ENCODE assay signal across 20 cellular contexts in the genomic region with DNA sequence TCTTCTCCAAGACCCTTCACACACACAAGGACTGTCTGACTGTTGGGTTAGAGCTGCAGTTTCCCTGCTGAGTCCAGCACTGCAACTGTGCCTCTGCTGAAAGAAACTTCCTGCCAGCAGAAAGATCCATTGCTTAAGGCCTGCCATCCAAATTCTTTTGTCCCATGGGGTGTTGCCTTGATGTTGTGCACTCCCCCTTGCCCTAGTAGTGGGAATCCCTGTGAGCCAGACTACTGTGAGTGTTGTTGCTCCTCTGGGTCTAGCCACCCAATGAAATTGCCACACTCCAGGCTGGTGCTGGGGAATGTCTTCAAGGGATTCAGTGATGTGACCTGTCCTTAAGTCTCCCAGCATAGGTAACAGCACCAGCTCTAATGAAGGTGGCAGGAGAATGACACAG.
A peak's percentile ranks its signal among the peaks of the same experiment; 100 is the strongest.
DNase-seq lines count a peak whose midpoint lies in the region; ATAC-seq, FAIRE-seq and TF ChIP-seq lines count a peak whose summit lies in the region.
"Had no signal": no experiment of that assay in that cellular context is flagged by ENCODE, and none has a peak within 500 bp of the region (broad histone marks: within the 10 kb centered on the region; RNA-seq: fewer than 3 reads in every experiment).

No MANE protein-coding gene starts in this region.

- no peak overlapping the region for H3K4me2 ChIP-seq in H1 (ENCODE audit: insufficient read depth in 1 of 2, low read depth in 2 of 2, low read length in 2 of 2)
- H3K4me2 ChIP-seq in trophoblast cell (ENCODE audit: low read length) = no peak overlapping the region
- H3K4me2 ChIP-seq: A549; BLaER1 treated with 17β-estradiol and CSF1 and Interleukin-3, amounts not matched to agents 10 nM and 100 nM had no signal

- no peak overlapping the region for H2BK12ac ChIP-seq in H1 (ENCODE audit: low read depth, low read length)
- no peak overlapping the region for H2BK12ac ChIP-seq in trophoblast cell (ENCODE audit: low read length)

- H2BK5ac ChIP-seq in H1 (ENCODE audit: low read depth, low read length) (peak overlapping the region; percentile 24; the same call in 1 of the 2 replicates), trophoblast cell (ENCODE audit: low read depth, low read length, poor library complexity) (no peak overlapping the region)

- H4K5ac ChIP-seq in H1 (ENCODE audit: insufficient read length, low read depth, low read length) = no peak overlapping the region

- H3K23me2 ChIP-seq in H1 (ENCODE audit: low read depth, low read length) = no peaks in the 10 kb centered on the region

- no peak overlapping the region for H2BK15ac ChIP-seq in H1 (ENCODE audit: low read length)

- H3K56ac ChIP-seq in H1 (replicated peaks; ENCODE audit: insufficient read length, low read depth, low read length) = no peak overlapping the region

- H3K9me3 ChIP-seq in H1 (ENCODE audit: insufficient read depth in 2 of 2, low read depth in 1 of 2, low read length in 1 of 2) (no peaks in the 10 kb centered on the region), trophoblast cell (ENCODE audit: insufficient read depth, low read depth, low read length) (no peaks in the 10 kb centered on the region)
- H3K9me3 ChIP-seq: BLaER1 treated with 17β-estradiol and CSF1 and Interleukin-3, amounts not matched to agents 10 nM and 100 nM had no signal

- H2BK120ac ChIP-seq in H1 (replicated peaks; ENCODE audit: low read depth, low read length) = no peak overlapping the region
- no peak overlapping the region for H2BK120ac ChIP-seq in trophoblast cell (ENCODE audit: insufficient read depth, low read length, poor library complexity)

- no peak overlapping the region for H4K12ac ChIP-seq in trophoblast cell (ENCODE audit: low read depth, low read length)

- no peak for TF ChIP-seq POLR2A in H1 (IDR thresholded peaks at IDR 0.05; ENCODE audit: control extremely low read depth in 1 of 2, low read depth in 2 of 2, low read length in 2 of 2)

- no peak overlapping the region for H3K18ac ChIP-seq in H1 (ENCODE audit: extremely low read depth, low read length)
- no peak overlapping the region for H3K18ac ChIP-seq in trophoblast cell (ENCODE audit: low read length)

- POLR2A ChIA-PET in H1 (lab: Charles Lee; ENCODE audit: partially characterized antibody) = interaction anchor here (0.6 kb wide), 1 partner anchor 19 kb away, joined by 3 read pairs; no protein-coding TSS in a partner anchor

- no peak overlapping the region for H2BK20ac ChIP-seq in H1 (ENCODE audit: low read length)

- H3K9ac ChIP-seq in H1 (replicated peaks in 1 of 4; ENCODE audit: extremely low read depth in 1 of 4, low read depth in 3 of 4, low read length in 3 of 4) (no peak overlapping the region), trophoblast cell (ENCODE audit: low read length) (no peak overlapping the region)
- H3K9ac ChIP-seq: BLaER1 treated with 17β-estradiol and CSF1 and Interleukin-3, amounts not matched to agents 10 nM and 100 nM had no signal

- H2AK5ac ChIP-seq in H1 (ENCODE audit: low read depth, low read length) (no peak overlapping the region), trophoblast cell (ENCODE audit: low read length) (no peak overlapping the region)

- H3K27ac Mint-ChIP-seq in stimulated activated effector memory CD8-positive, alpha-beta T cell treated with anti-CD3 and anti-CD28 coated beads, Interleukin-12 subunit alpha, Interleukin-12 subunit beta, amount 100 ng/mL, for 72 hours = no peak overlapping the region
- H3K27ac Mint-ChIP-seq in T-helper 2 cell treated with Interferon-gamma antibody and Interleukin-4, amounts not matched to agents 5 μg/mL and 100 μg/mL, for 36 hours = no peak overlapping the region
- H3K27ac Mint-ChIP-seq: B cell; CD4-positive, alpha-beta T cell; CD8-positive, alpha-beta T cell had no signal

- no peaks in the 10 kb centered on the region for H3K9me3 Mint-ChIP-seq in stimulated activated effector memory CD8-positive, alpha-beta T cell treated with anti-CD3 and anti-CD28 coated beads, Interleukin-12 subunit alpha, Interleukin-12 subunit beta, amount 100 ng/mL, for 72 hours
- peaks cover 8% of the 10 kb centered on the region for H3K9me3 Mint-ChIP-seq in T-helper 2 cell treated with Interferon-gamma antibody and Interleukin-4, amounts not matched to agents 5 μg/mL and 100 μg/mL, for 36 hours
- H3K9me3 Mint-ChIP-seq: CD4-positive, alpha-beta T cell; CD8-positive, alpha-beta T cell had no signal

- H4K20me1 ChIP-seq in H1 (replicated peaks in 1 of 2; ENCODE audit: control insufficient read depth in 1 of 2, insufficient read depth in 2 of 2, low read length in 2 of 2) = no peaks in the 10 kb centered on the region
- H4K20me1 ChIP-seq: BLaER1 treated with 17β-estradiol and CSF1 and Interleukin-3, amounts not matched to agents 10 nM and 100 nM had no signal

- TF ChIP-seq RAD21 in H1 (IDR thresholded peaks at IDR 0.05 in 1 of 2, conservative IDR thresholded peaks at IDR 0.05 in 1 of 2; ENCODE audit: low read depth in 2 of 2, low read length in 2 of 2) = no peak

- no peaks in the 10 kb centered on the region for H3K79me2 ChIP-seq in H1 (ENCODE audit: control insufficient read depth in 1 of 2, insufficient read depth in 2 of 2, low read length in 2 of 2)
- no peaks in the 10 kb centered on the region for H3K79me2 ChIP-seq in trophoblast cell (ENCODE audit: control insufficient read depth, insufficient read depth, low read length, poor library complexity)

- H3K79me1 ChIP-seq in H1 (ENCODE audit: low read depth, low read length) (no peaks in the 10 kb centered on the region), trophoblast cell (ENCODE audit: low read length) (peaks cover 6% of the 10 kb centered on the region)

- H3K4me1 Mint-ChIP-seq in stimulated activated effector memory CD8-positive, alpha-beta T cell treated with anti-CD3 and anti-CD28 coated beads, Interleukin-12 subunit alpha, Interleukin-12 subunit beta, amount 100 ng/mL, for 72 hours = no peaks in the 10 kb centered on the region
- no peaks in the 10 kb centered on the region for H3K4me1 Mint-ChIP-seq in T-helper 2 cell treated with Interferon-gamma antibody and Interleukin-4, amounts not matched to agents 5 μg/mL and 100 μg/mL, for 36 hours (ENCODE audit: low read depth)
- H3K4me1 Mint-ChIP-seq: B cell had no signal

- no peak for TF ChIP-seq EP300 in H1 (IDR thresholded peaks at IDR 0.05; ENCODE audit: borderline replicate concordance in 1 of 2, low read depth in 2 of 2, low read length in 2 of 2)

- no peak overlapping the region for H3K4me3 Mint-ChIP-seq in stimulated activated effector memory CD8-positive, alpha-beta T cell treated with anti-CD3 and anti-CD28 coated beads, Interleukin-12 subunit alpha, Interleukin-12 subunit beta, amount 100 ng/mL, for 72 hours
- H3K4me3 Mint-ChIP-seq in T-helper 2 cell treated with Interferon-gamma antibody and Interleukin-4, amounts not matched to agents 5 μg/mL and 100 μg/mL, for 36 hours = no peak overlapping the region
- H3K4me3 Mint-ChIP-seq: B cell; CD4-positive, alpha-beta T cell; CD8-positive, alpha-beta T cell had no signal

- H3K4ac ChIP-seq in H1 (replicated peaks; ENCODE audit: insufficient read length, low read depth, low read length) (no peak overlapping the region), trophoblast cell (ENCODE audit: low read depth, low read length) (no peak overlapping the region)

- no peak overlapping the region for H3K27ac ChIP-seq in H1 (ENCODE audit: low read depth, low read length)
- no peak overlapping the region for H3K27ac ChIP-seq in trophoblast cell (ENCODE audit: low read depth, low read length)
- H3K27ac ChIP-seq: 22Rv1; A549; BLaER1 treated with 17β-estradiol and CSF1 and Interleukin-3, amounts not matched to agents 10 nM and 100 nM; C4-2B had no signal

- no peaks in the 10 kb centered on the region for H3K36me3 Mint-ChIP-seq in stimulated activated effector memory CD8-positive, alpha-beta T cell treated with anti-CD3 and anti-CD28 coated beads, Interleukin-12 subunit alpha, Interleukin-12 subunit beta, amount 100 ng/mL, for 72 hours
- no peaks in the 10 kb centered on the region for H3K36me3 Mint-ChIP-seq in T-helper 2 cell treated with Interferon-gamma antibody and Interleukin-4, amounts not matched to agents 5 μg/mL and 100 μg/mL, for 36 hours (ENCODE audit: low read depth)
- H3K36me3 Mint-ChIP-seq: CD8-positive, alpha-beta T cell had no signal

- H3K4me1 ChIP-seq in H1 (replicated peaks in 1 of 4; ENCODE audit: control insufficient read depth in 3 of 4, insufficient read depth in 4 of 4, low read length in 3 of 4) (peaks cover 0 to 3% (median 0%) of the 10 kb centered on the region in 4 experiments; a peak in 1 of 7 replicates), trophoblast cell (ENCODE audit: control insufficient read depth in 1 of 2, insufficient read depth in 2 of 2, low read length in 2 of 2) (peaks cover 0 to 10% of the 10 kb centered on the region in 2 experiments)
- H3K4me1 ChIP-seq: BLaER1 treated with 17β-estradiol and CSF1 and Interleukin-3, amounts not matched to agents 10 nM and 100 nM; Caco-2 had no signal

- no peak overlapping the region for H4K91ac ChIP-seq in H1 (replicated peaks; ENCODE audit: insufficient read length, low read length)
- peak overlapping the region; percentile 57 for H4K91ac ChIP-seq in trophoblast cell (ENCODE audit: low read depth, low read length)

- H3K36me3 ChIP-seq in H1 (ENCODE audit: control insufficient read depth in 2 of 4, insufficient read depth in 4 of 4, low read length in 3 of 4) (no peaks in the 10 kb centered on the region), trophoblast cell (ENCODE audit: control insufficient read depth in 1 of 2, insufficient read depth in 2 of 2, low read length in 2 of 2) (no peaks in the 10 kb centered on the region)
- H3K36me3 ChIP-seq: BLaER1 treated with 17β-estradiol and CSF1 and Interleukin-3, amounts not matched to agents 10 nM and 100 nM had no signal

- no peak for TF ChIP-seq CTCF in H1 (IDR thresholded peaks at IDR 0.05; ENCODE audit: control extremely low read depth in 1 of 3, insufficient read depth in 1 of 3, low read depth in 1 of 3, low read length in 3 of 3)

- no peak for FAIRE-seq in H1 (lab: Jason Lieb, UNC)
- FAIRE-seq: A549, G401.6, GM12891, GM19239 had no signal

- H3K4me3 ChIP-seq in H1 (ENCODE audit: extremely low read depth in 1 of 4, insufficient read depth in 2 of 4, low read depth in 3 of 4, low read length in 4 of 4) (no peak overlapping the region), trophoblast cell (ENCODE audit: low read depth, low read length) (no peak overlapping the region)
- H3K4me3 ChIP-seq: A549; BLaER1 treated with 17β-estradiol and CSF1 and Interleukin-3, amounts not matched to agents 10 nM and 100 nM had no signal

- H3K23ac ChIP-seq in H1 (ENCODE audit: insufficient read length) (no peak overlapping the region), trophoblast cell (ENCODE audit: low read length) (no peak overlapping the region)

- H2AFZ ChIP-seq in H1 (ENCODE audit: low read length) (peak overlapping the region; percentile 12; the same call in 1 of the 2 replicates), trophoblast cell (ENCODE audit: insufficient read depth, low read length, poor library complexity) (no peak overlapping the region)

- H3K27me3 ChIP-seq in H1 (replicated peaks in 1 of 4; ENCODE audit: control insufficient read depth in 3 of 4, extremely low read depth in 1 of 4, insufficient read depth in 3 of 4, low read length in 3 of 4) (no peaks in the 10 kb centered on the region), trophoblast cell (ENCODE audit: insufficient read depth, low read length) (no peaks in the 10 kb centered on the region)
- H3K27me3 ChIP-seq: BLaER1 treated with 17β-estradiol and CSF1 and Interleukin-3, amounts not matched to agents 10 nM and 100 nM had no signal

- peak; percentile 36 for ATAC-seq in stimulated activated effector memory CD8-positive, alpha-beta T cell treated with anti-CD3 and anti-CD28 coated beads, Interleukin-12 subunit alpha, Interleukin-12 subunit beta, amount 100 ng/mL, for 72 hours
- ATAC-seq: A549; CD8-positive, alpha-beta T cell had no signal

- DNase-seq in H1 (ENCODE audit: low read depth in 1 of 2, low spot score in 2 of 2) (no peak), trophoblast cell (no peak), DMS 273 treated with DMSO at 0.1 percent for 48 hours (lab: John Stamatoyannopoulos, UW) (no peak)
- no peak for DNase-seq in stimulated activated effector memory CD8-positive, alpha-beta T cell treated with anti-CD3 and anti-CD28 coated beads, Interleukin-12 subunit alpha, Interleukin-12 subunit beta, amount 100 ng/mL, for 72 hours (ENCODE audit: low spot score in 2 of 2)
- no peak for DNase-seq in T-helper 2 cell treated with Interferon-gamma antibody and Interleukin-4, amounts not matched to agents 5 μg/mL and 100 μg/mL, for 36 hours (ENCODE audit: low spot score)
- DNase-seq: AML-193; Caco-2; Calu3; CD4-positive, alpha-beta T cell; CD8-positive, alpha-beta T cell; DMS79 treated with DMSO at 0.1 percent for 48 hours; GF-D8 had no signal

- H4K8ac ChIP-seq in H1 (ENCODE audit: extremely low read depth, insufficient read depth, low read length) (no peak overlapping the region), trophoblast cell (ENCODE audit: low read depth, low read length) (no peak overlapping the region)

- CTCF ChIA-PET in H1 (lab: Charles Lee; ENCODE audit: partially characterized antibody) = interaction anchor here (1.0 to 1.2 kb wide), 2 partner anchors 10 to 286 kb away, joined by 3 to 4 read pairs; no protein-coding TSS in a partner anchor

- H3K14ac ChIP-seq in H1 (ENCODE audit: insufficient read length) = no peak overlapping the region
- no peak overlapping the region for H3K14ac ChIP-seq in trophoblast cell (ENCODE audit: low read length)

- H3K27me3 Mint-ChIP-seq in T-helper 2 cell treated with Interferon-gamma antibody and Interleukin-4, amounts not matched to agents 5 μg/mL and 100 μg/mL, for 36 hours (ENCODE audit: low read depth) = no peaks in the 10 kb centered on the region
- H3K27me3 Mint-ChIP-seq: B cell; CD4-positive, alpha-beta T cell had no signal
